1 cellular context compared by ENCODE assay signal in genomic region chr3:57971975-57972374, GRCh38.
TF ChIP-seq lines count a peak whose summit lies in the region.

No MANE protein-coding gene starts in this region.

TF ChIP-seq in HEK293, 187 proteins besides CTCF, POLR2A, EP300 and RAD21 (continued from another document):
- TF ChIP-seq YY2 (tag by site-specific recombination; IDR thresholded peaks at IDR 0.05) (no peak), KLF9 (tag by site-specific recombination; IDR thresholded peaks at IDR 0.05; ENCODE audit: low read depth) (no peak)
